In the genomic region with DNA sequence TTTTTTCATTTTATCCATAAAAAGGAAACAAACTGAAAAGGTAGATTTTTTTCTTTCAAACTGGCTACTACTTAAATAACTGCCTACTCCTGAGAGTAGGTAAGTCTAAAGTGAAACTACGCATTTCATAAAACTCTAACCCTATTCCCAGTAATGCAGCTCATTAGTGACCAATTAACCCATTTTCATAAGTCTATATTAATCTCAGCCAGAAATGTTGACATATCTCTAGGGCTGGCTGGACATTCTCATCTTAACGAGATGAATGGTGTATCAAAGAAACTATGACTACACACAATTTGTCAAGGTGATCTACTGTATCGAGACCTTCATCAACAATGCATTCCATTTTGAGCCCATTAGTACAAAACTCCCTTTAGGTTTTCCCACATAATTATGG, we compare ENCODE assay signal across 14 cellular contexts. TPM values are rescaled to one million over a fixed set of nuclear protein-coding genes. Genes with fewer than 3 reads are reported as not detected.
DNase-seq lines count a peak whose midpoint lies in the region; ATAC-seq and TF ChIP-seq lines count a peak whose summit lies in the region.
"Had no signal": no experiment of that assay in that cellular context is flagged by ENCODE, and none has a peak within 500 bp of the region (broad histone marks: within the 10 kb centered on the region; RNA-seq: fewer than 3 reads in every experiment).

No MANE protein-coding gene starts in this region.

- no peak overlapping the region for H3K4me2 ChIP-seq in smooth muscle cell

- H3K4me1 Mint-ChIP-seq in Calu3 (ENCODE audit: low read depth, unreplicated experiment), result peaks cover 79% of the 10 kb centered on the region

- H3K4me3 ChIP-seq in smooth muscle cell, result no peak overlapping the region
- no peak overlapping the region for H3K4me3 ChIP-seq in prostate gland
- H3K4me3 ChIP-seq in ascending aorta, result no peak overlapping the region
- H3K4me3 ChIP-seq: SK-N-MC had no signal

- intact Hi-C loops in Calu3 (cut with micrococcal nuclease; ENCODE audit: unreplicated experiment), result no loop called here
- intact Hi-C loops in prostate gland (cut with DNase I), result no loop called here
- intact Hi-C loops in ascending aorta (cut with DNase I), result loop anchor here (5.0 kb wide), 1 partner anchor 75 kb away; no protein-coding TSS in a partner anchor

- peak overlapping the region; percentile 58 for H3K4me3 Mint-ChIP-seq in Calu3 (ENCODE audit: low read depth, unreplicated experiment)
- H3K4me3 Mint-ChIP-seq: CD8-positive, alpha-beta T cell had no signal

- H3K27me3 Mint-ChIP-seq in Calu3 (ENCODE audit: unreplicated experiment), result no peaks in the 10 kb centered on the region

- peaks cover 6% of the 10 kb centered on the region for H3K9me3 Mint-ChIP-seq in Calu3 (ENCODE audit: low read depth, unreplicated experiment)
- H3K9me3 Mint-ChIP-seq: CD8-positive, alpha-beta T cell had no signal

- in situ Hi-C loops in KBM-7 (cut with MboI; ENCODE audit: low pct_unique_long_range_greater_than_20kb, low sequenced_read_pairs), result no loop called here

- H4K20me1 ChIP-seq in smooth muscle cell (ENCODE audit: low read depth), result no peaks in the 10 kb centered on the region

- no peak for TF ChIP-seq POLR2A in prostate gland (IDR thresholded peaks at IDR 0.05)

- no peaks in the 10 kb centered on the region for H3F3A ChIP-seq in smooth muscle cell (ENCODE audit: low read depth)

- CTCF ChIA-PET in Calu3 (lab: Charles Lee), result interaction anchor here (1.2 to 1.3 kb wide), 3 partner anchors 12 to 70 kb away, joined by 4 to 6 read pairs (median 5); no protein-coding TSS in a partner anchor

- peak; percentile 16 for ATAC-seq in HG02943 (IDR thresholded peaks at IDR 0.05; ENCODE audit: low read depth, unreplicated experiment)
- ATAC-seq: CD8-positive, alpha-beta T cell had no signal

- WGBS in smooth muscle cell (ENCODE audit: low lambda C conversion rate), result 97% methylated on average over 3 of the region's 3 CpGs
- 93% methylated on average over 3 of the region's 3 CpGs for WGBS in prostate gland

- H3K4me1 ChIP-seq in smooth muscle cell (ENCODE audit: low read depth) (peaks cover 1% of the 10 kb centered on the region), prostate gland (replicated peaks) (no peaks in the 10 kb centered on the region), ascending aorta (peaks cover 0 to 35% of the 10 kb centered on the region in 2 donors)

- H3K9me3 ChIP-seq in smooth muscle cell (replicated peaks; ENCODE audit: low read depth), result no peaks in the 10 kb centered on the region
- no peaks in the 10 kb centered on the region for H3K9me3 ChIP-seq in prostate gland
- no peaks in the 10 kb centered on the region for H3K9me3 ChIP-seq in ascending aorta

- H3K27ac ChIP-seq in smooth muscle cell (ENCODE audit: low read depth) (peak overlapping the region; percentile 25), prostate gland (no peak overlapping the region), ascending aorta (no peak overlapping the region)
- H3K27ac ChIP-seq: SK-N-MC had no signal

- H3K79me2 ChIP-seq in smooth muscle cell (ENCODE audit: low read depth), result peaks cover 49% of the 10 kb centered on the region

- H3K36me3 ChIP-seq in smooth muscle cell (ENCODE audit: low read depth), result no peaks in the 10 kb centered on the region
- H3K36me3 ChIP-seq in prostate gland, result no peaks in the 10 kb centered on the region
- no peaks in the 10 kb centered on the region for H3K36me3 ChIP-seq in ascending aorta

- H3K36me3 Mint-ChIP-seq in Calu3 (ENCODE audit: insufficient read depth, unreplicated experiment), result peaks cover 19% of the 10 kb centered on the region
- H3K36me3 Mint-ChIP-seq: CD8-positive, alpha-beta T cell had no signal

- DNase-seq in Calu3 (no peak), kidney glomerular epithelial cell (lab: John Stamatoyannopoulos, UW) (peak; percentile 23), smooth muscle cell (lab: John Stamatoyannopoulos, UW; ENCODE audit: unreplicated experiment) (no peak), KBM-7 (no peak), prostate gland (ENCODE audit: low spot score) (no peak), ascending aorta (ENCODE audit: low spot score in 2 of 2) (no peak)
- DNase-seq: CD8-positive, alpha-beta T cell; Karpas-422; MM.1S; NCI-H1105; NCI-H1694 treated with DMSO at 0.1 percent for 48 hours; NCI-H446 had no signal

- no peak overlapping the region for H3K9ac ChIP-seq in smooth muscle cell (ENCODE audit: low read depth)

- H3K27me3 ChIP-seq in smooth muscle cell (ENCODE audit: low read depth) (no peaks in the 10 kb centered on the region), prostate gland (replicated peaks; ENCODE audit: insufficient read depth) (no peaks in the 10 kb centered on the region), ascending aorta (no peaks in the 10 kb centered on the region)

- no TSS peak for BruUV-seq in Calu3 (replicated peaks; lab: Mats Ljungman, UMichigan)

- TF ChIP-seq CTCF in Calu3 (IDR thresholded peaks at IDR 0.05; ENCODE audit: unreplicated experiment) (no peak), smooth muscle cell (IDR thresholded peaks at IDR 0.05; ENCODE audit: borderline replicate concordance, insufficient read depth, poor library complexity, severe bottlenecking) (no peak), prostate gland (IDR thresholded peaks at IDR 0.05) (no peak), ascending aorta (IDR thresholded peaks at IDR 0.05) (no peak)

- H2AFZ ChIP-seq in smooth muscle cell (ENCODE audit: low read depth), result no peak overlapping the region

- peak overlapping the region; percentile 93 for H3K27ac Mint-ChIP-seq in Calu3 (ENCODE audit: unreplicated experiment)
- H3K27ac Mint-ChIP-seq: CD8-positive, alpha-beta T cell had no signal

RNA-seq across cellular contexts. Expression of a gene that starts 57.2 kb away (rescaled TPM):
- total RNA-seq in Calu3 (2022) (97.5 and 108 TPM in 2 replicates), smooth muscle cell (44.1 and 68.3 TPM in 2 replicates), prostate gland (10 to 100 TPM; 47.5 to 67.4 TPM), ascending aorta (94.6 TPM)
- polyA plus RNA-seq in smooth muscle cell, result 22.9 and 27.5 TPM in 2 replicates
